In genomic region chr5:157059093-157059539, GRCh38 we compare ENCODE assay signal across 1 cellular context.
TF ChIP-seq lines count a peak whose summit lies in the region.

HAVCR1 (minus strand) TSS chr5:157059116; CDS start chr5:157057943, 1,173 bp downstream.

TF ChIP-seq in HepG2, 621 proteins besides CTCF, POLR2A, EP300 and RAD21 (continued from another document and continues in another):
- TF ChIP-seq ZNF839 (CRISPR knock-in tag; IDR thresholded peaks at IDR 0.05; ENCODE audit: borderline replicate concordance) (no peak), ZFP36L1 (CRISPR knock-in tag; IDR thresholded peaks at IDR 0.05) (no peak), HNRNPUL1 (IDR thresholded peaks at IDR 0.05; ENCODE audit: low read depth, low read length) (peak; percentile 97), ZNF512 (CRISPR knock-in tag; IDR thresholded peaks at IDR 0.05) (no peak), TBP (CRISPR knock-in tag; IDR thresholded peaks at IDR 0.05) (no peak), ZEB1 (IDR thresholded peaks at IDR 0.05; ENCODE audit: insufficient replicate concordance, low read depth) (no peak), RFX5 (IDR thresholded peaks at IDR 0.05; ENCODE audit: low read depth, low read length) (no peak), ZMYM4 (CRISPR knock-in tag; IDR thresholded peaks at IDR 0.05) (peak; percentile 55; the same call in 1 of the 2 replicates), ZNF740 (CRISPR knock-in tag; IDR thresholded peaks at IDR 0.05) (no peak), ISL2 (CRISPR knock-in tag; IDR thresholded peaks at IDR 0.05) (peak; percentile 60; the same call in 1 of the 2 replicates), ZNF20 (CRISPR knock-in tag; IDR thresholded peaks at IDR 0.05) (no peak), EED (CRISPR knock-in tag; IDR thresholded peaks at IDR 0.05) (no peak), STAT5B (CRISPR knock-in tag; IDR thresholded peaks at IDR 0.05) (no peak), CBFB (CRISPR knock-in tag; IDR thresholded peaks at IDR 0.05) (no peak), KDM2A (CRISPR knock-in tag; IDR thresholded peaks at IDR 0.05; ENCODE audit: borderline replicate concordance, low read depth) (peak; percentile 31; the same call in 1 of the 2 replicates), ZNF546 (CRISPR knock-in tag; conservative IDR thresholded peaks at IDR 0.05) (no peak), ZMYM2 (CRISPR knock-in tag; IDR thresholded peaks at IDR 0.05) (0 out of 2 replicates have a peak, but pooled peaks have one; percentile 30), SALL1 (CRISPR knock-in tag; IDR thresholded peaks at IDR 0.05) (no peak), ZNF17 (CRISPR knock-in tag; IDR thresholded peaks at IDR 0.05) (no peak), ZXDC (CRISPR knock-in tag; IDR thresholded peaks at IDR 0.05) (no peak), SNAI1 (CRISPR knock-in tag; IDR thresholded peaks at IDR 0.05; ENCODE audit: borderline replicate concordance) (no peak), SAP130 (CRISPR knock-in tag; IDR thresholded peaks at IDR 0.05; ENCODE audit: low read depth) (peak; percentile 65), ZNF773 (CRISPR knock-in tag; IDR thresholded peaks at IDR 0.05; ENCODE audit: borderline replicate concordance) (no peak), ZNF264 (CRISPR knock-in tag; IDR thresholded peaks at IDR 0.05) (no peak), TARDBP (CRISPR knock-in tag; IDR thresholded peaks at IDR 0.05) (0 out of 2 replicates have a peak, but pooled peaks have one; percentile 24), ZNF124 (CRISPR knock-in tag; IDR thresholded peaks at IDR 0.05) (no peak; the same call in 1 of the 2 replicates), ZNF782 (CRISPR knock-in tag; IDR thresholded peaks at IDR 0.05; ENCODE audit: borderline replicate concordance) (no peak), GABPA (IDR thresholded peaks at IDR 0.05; ENCODE audit: low read depth, low read length) (no peak), GABPA (CRISPR knock-in tag; IDR thresholded peaks at IDR 0.05; ENCODE audit: low read depth) (0 out of 2 replicates have a peak, but pooled peaks have one; percentile 30), ZNF879 (CRISPR knock-in tag; IDR thresholded peaks at IDR 0.05) (no peak), ZIK1 (CRISPR knock-in tag; IDR thresholded peaks at IDR 0.05; ENCODE audit: borderline replicate concordance, low read depth) (no peak), NR2F1 (CRISPR knock-in tag; IDR thresholded peaks at IDR 0.05) (no peak), REPIN1 (CRISPR knock-in tag; IDR thresholded peaks at IDR 0.05; ENCODE audit: borderline replicate concordance, low read depth) (no peak), FOSL2 (CRISPR knock-in tag; IDR thresholded peaks at IDR 0.05) (peak; percentile 69), BHLHE40 (IDR thresholded peaks at IDR 0.05; ENCODE audit: low read length) (no peak), ZNF337 (CRISPR knock-in tag; IDR thresholded peaks at IDR 0.05; ENCODE audit: borderline replicate concordance, low read depth) (0 out of 2 replicates have a peak, but pooled peaks have one; percentile 33), ZNF558 (CRISPR knock-in tag; IDR thresholded peaks at IDR 0.05; ENCODE audit: borderline replicate concordance) (no peak), SIN3B (IDR thresholded peaks at IDR 0.05; ENCODE audit: low read length) (no peak), POGZ (CRISPR knock-in tag; IDR thresholded peaks at IDR 0.05) (peak; percentile 38; the same call in 1 of the 2 replicates), NR2F6 (IDR thresholded peaks at IDR 0.05) (peak; percentile 56; the same call in 1 of the 2 replicates), NR2F6 (CRISPR knock-in tag; IDR thresholded peaks at IDR 0.05) (no peak), RBAK (CRISPR knock-in tag; IDR thresholded peaks at IDR 0.05) (no peak), ZNF329 (CRISPR knock-in tag; IDR thresholded peaks at IDR 0.05; ENCODE audit: low read depth) (no peak), CHD4 (IDR thresholded peaks at IDR 0.05; ENCODE audit: borderline replicate concordance, low read length) (0 out of 2 replicates have a peak, but pooled peaks have one; percentile 77), ZFYVE20 (CRISPR knock-in tag; IDR thresholded peaks at IDR 0.05; ENCODE audit: borderline replicate concordance, low read depth) (no peak), U2AF2 (IDR thresholded peaks at IDR 0.05; ENCODE audit: low read depth, low read length) (no peak), RFX1 (IDR thresholded peaks at IDR 0.05) (no peak), RAD51 (IDR thresholded peaks at IDR 0.05; ENCODE audit: borderline replicate concordance) (no peak), JUND (CRISPR knock-in tag; IDR thresholded peaks at IDR 0.05) (no peak), SMYD3 (CRISPR knock-in tag; IDR thresholded peaks at IDR 0.05) (peak; percentile 42; the same call in 1 of the 2 replicates), ZKSCAN8 (CRISPR knock-in tag; IDR thresholded peaks at IDR 0.05; ENCODE audit: borderline replicate concordance) (0 out of 2 replicates have a peak, but pooled peaks have one; percentile 69), ZNF781 (CRISPR knock-in tag; IDR thresholded peaks at IDR 0.05; ENCODE audit: borderline replicate concordance, not compliant biosample characterization) (no peak), SKI (IDR thresholded peaks at IDR 0.05; ENCODE audit: partially characterized antibody) (no peak), CCAR2 (optimal IDR thresholded peaks at IDR 0.05; ENCODE audit: low read depth, low read length) (no peak), UBTF (CRISPR knock-in tag; IDR thresholded peaks at IDR 0.05) (no peak), ZNF615 (CRISPR knock-in tag; IDR thresholded peaks at IDR 0.05; ENCODE audit: borderline replicate concordance) (no peak), POLR2AphosphoS2 (IDR thresholded peaks at IDR 0.05; ENCODE audit: low read depth, low read length) (no peak), ISX (CRISPR knock-in tag; conservative IDR thresholded peaks at IDR 0.05) (no peak), PAF1 (CRISPR knock-in tag; IDR thresholded peaks at IDR 0.05) (no peak), CREM (IDR thresholded peaks at IDR 0.05) (no peak), CREM (CRISPR knock-in tag; IDR thresholded peaks at IDR 0.05) (no peak)
- TF ChIP-seq, protein P1, sequence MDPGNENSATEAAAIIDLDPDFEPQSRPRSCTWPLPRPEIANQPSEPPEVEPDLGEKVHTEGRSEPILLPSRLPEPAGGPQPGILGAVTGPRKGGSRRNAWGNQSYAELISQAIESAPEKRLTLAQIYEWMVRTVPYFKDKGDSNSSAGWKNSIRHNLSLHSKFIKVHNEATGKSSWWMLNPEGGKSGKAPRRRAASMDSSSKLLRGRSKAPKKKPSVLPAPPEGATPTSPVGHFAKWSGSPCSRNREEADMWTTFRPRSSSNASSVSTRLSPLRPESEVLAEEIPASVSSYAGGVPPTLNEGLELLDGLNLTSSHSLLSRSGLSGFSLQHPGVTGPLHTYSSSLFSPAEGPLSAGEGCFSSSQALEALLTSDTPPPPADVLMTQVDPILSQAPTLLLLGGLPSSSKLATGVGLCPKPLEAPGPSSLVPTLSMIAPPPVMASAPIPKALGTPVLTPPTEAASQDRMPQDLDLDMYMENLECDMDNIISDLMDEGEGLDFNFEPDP (CRISPR knock-in tag; conservative IDR thresholded peaks at IDR 0.05), result no peak
- TF ChIP-seq, protein P2, sequence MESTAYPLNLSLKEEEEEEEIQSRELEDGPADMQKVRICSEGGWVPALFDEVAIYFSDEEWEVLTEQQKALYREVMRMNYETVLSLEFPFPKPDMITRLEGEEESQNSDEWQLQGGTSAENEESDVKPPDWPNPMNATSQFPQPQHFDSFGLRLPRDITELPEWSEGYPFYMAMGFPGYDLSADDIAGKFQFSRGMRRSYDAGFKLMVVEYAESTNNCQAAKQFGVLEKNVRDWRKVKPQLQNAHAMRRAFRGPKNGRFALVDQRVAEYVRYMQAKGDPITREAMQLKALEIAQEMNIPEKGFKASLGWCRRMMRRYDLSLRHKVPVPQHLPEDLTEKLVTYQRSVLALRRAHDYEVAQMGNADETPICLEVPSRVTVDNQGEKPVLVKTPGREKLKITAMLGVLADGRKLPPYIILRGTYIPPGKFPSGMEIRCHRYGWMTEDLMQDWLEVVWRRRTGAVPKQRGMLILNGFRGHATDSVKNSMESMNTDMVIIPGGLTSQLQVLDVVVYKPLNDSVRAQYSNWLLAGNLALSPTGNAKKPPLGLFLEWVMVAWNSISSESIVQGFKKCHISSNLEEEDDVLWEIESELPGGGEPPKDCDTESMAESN (CRISPR knock-in tag; conservative IDR thresholded peaks at IDR 0.05), result no peak
- TF ChIP-seq, protein P3, sequence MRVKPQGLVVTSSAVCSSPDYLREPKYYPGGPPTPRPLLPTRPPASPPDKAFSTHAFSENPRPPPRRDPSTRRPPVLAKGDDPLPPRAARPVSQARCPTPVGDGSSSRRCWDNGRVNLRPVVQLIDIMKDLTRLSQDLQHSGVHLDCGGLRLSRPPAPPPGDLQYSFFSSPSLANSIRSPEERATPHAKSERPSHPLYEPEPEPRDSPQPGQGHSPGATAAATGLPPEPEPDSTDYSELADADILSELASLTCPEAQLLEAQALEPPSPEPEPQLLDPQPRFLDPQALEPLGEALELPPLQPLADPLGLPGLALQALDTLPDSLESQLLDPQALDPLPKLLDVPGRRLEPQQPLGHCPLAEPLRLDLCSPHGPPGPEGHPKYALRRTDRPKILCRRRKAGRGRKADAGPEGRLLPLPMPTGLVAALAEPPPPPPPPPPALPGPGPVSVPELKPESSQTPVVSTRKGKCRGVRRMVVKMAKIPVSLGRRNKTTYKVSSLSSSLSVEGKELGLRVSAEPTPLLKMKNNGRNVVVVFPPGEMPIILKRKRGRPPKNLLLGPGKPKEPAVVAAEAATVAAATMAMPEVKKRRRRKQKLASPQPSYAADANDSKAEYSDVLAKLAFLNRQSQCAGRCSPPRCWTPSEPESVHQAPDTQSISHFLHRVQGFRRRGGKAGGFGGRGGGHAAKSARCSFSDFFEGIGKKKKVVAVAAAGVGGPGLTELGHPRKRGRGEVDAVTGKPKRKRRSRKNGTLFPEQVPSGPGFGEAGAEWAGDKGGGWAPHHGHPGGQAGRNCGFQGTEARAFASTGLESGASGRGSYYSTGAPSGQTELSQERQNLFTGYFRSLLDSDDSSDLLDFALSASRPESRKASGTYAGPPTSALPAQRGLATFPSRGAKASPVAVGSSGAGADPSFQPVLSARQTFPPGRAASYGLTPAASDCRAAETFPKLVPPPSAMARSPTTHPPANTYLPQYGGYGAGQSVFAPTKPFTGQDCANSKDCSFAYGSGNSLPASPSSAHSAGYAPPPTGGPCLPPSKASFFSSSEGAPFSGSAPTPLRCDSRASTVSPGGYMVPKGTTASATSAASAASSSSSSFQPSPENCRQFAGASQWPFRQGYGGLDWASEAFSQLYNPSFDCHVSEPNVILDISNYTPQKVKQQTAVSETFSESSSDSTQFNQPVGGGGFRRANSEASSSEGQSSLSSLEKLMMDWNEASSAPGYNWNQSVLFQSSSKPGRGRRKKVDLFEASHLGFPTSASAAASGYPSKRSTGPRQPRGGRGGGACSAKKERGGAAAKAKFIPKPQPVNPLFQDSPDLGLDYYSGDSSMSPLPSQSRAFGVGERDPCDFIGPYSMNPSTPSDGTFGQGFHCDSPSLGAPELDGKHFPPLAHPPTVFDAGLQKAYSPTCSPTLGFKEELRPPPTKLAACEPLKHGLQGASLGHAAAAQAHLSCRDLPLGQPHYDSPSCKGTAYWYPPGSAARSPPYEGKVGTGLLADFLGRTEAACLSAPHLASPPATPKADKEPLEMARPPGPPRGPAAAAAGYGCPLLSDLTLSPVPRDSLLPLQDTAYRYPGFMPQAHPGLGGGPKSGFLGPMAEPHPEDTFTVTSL (CRISPR knock-in tag; IDR thresholded peaks at IDR 0.05; ENCODE audit: borderline replicate concordance), result peak; percentile 57; the same call in 1 of the 2 replicates
